1 cellular context compared by ENCODE assay signal in the genomic region with DNA sequence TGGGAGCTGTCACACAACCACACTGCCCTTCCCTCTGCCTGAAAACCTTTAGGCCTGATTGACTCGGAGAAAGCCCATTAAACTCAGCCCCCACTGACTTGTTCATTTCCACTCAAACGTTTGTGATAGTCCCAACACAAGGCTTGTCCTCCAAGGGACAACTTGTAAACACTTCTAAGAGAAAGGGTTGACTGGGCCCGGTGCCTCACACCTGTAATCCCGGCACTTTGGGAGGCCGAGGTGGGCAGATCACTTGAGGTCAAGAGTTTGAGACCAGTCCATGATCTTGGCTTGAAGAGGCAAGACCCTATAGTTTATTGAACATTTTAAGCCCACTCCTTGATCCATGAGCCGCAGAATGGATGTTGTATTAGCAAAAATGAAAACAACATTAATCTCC.
TF ChIP-seq lines count a peak whose summit lies in the region.

No MANE protein-coding gene starts in this region.

TF ChIP-seq in K562, 482 proteins besides CTCF, POLR2A, EP300 and RAD21 (continued from another document):
- TF ChIP-seq USF1 (CRISPR knock-in tag; IDR thresholded peaks at IDR 0.05) (peak; percentile 26; the same call in 1 of the 2 replicates), ZNF408 (CRISPR knock-in tag; IDR thresholded peaks at IDR 0.05; ENCODE audit: low read depth) (no peak), CBX1 (IDR thresholded peaks at IDR 0.05; ENCODE audit: low read depth) (no peak), CEBPG (CRISPR knock-in tag; IDR thresholded peaks at IDR 0.05) (peak; percentile 23; the same call in 1 of the 2 replicates), CEBPG (tag; conservative IDR thresholded peaks at IDR 0.05 in 1 of 2, IDR thresholded peaks at IDR 0.05 in 1 of 2) (no peak), CTBP1 (IDR thresholded peaks at IDR 0.05; ENCODE audit: borderline replicate concordance) (no peak), SPI1 (IDR thresholded peaks at IDR 0.05; ENCODE audit: borderline replicate concordance, low read depth, low read length) (no peak), NONO (IDR thresholded peaks at IDR 0.05; ENCODE audit: low read depth in 2 of 2, low read length in 1 of 2) (no peak), E2F5 (CRISPR knock-in tag; IDR thresholded peaks at IDR 0.05) (0 out of 2 replicates have a peak, but pooled peaks have one; percentile 48), NR3C1 (CRISPR knock-in tag; IDR thresholded peaks at IDR 0.05) (peak; percentile 59; the same call in 1 of the 2 replicates), MTA2 (IDR thresholded peaks at IDR 0.05; ENCODE audit: low read depth) (no peak), CHD4 (IDR thresholded peaks at IDR 0.05; ENCODE audit: insufficient read depth, insufficient replicate concordance, low read depth, low read length, poor library complexity, severe bottlenecking) (no peak), ID3 (CRISPR knock-in tag; IDR thresholded peaks at IDR 0.05) (no peak), ID3 (tag; IDR thresholded peaks at IDR 0.05) (0 out of 2 replicates have a peak, but pooled peaks have one; percentile 13), TSC22D4 (tag; IDR thresholded peaks at IDR 0.05) (0 out of 2 replicates have a peak, but pooled peaks have one; percentile 45), ZNF444 (CRISPR knock-in tag; IDR thresholded peaks at IDR 0.05) (no peak), ZNF696 (CRISPR knock-in tag; conservative IDR thresholded peaks at IDR 0.05) (no peak), HNRNPUL1 (IDR thresholded peaks at IDR 0.05; ENCODE audit: low read length) (no peak), ETS2 (tag; IDR thresholded peaks at IDR 0.05; ENCODE audit: borderline replicate concordance, poor library complexity, severe bottlenecking) (no peak), RAD51 (IDR thresholded peaks at IDR 0.05; ENCODE audit: borderline replicate concordance, low read depth) (no peak), GATAD2B (IDR thresholded peaks at IDR 0.05; ENCODE audit: borderline replicate concordance) (no peak), AFF1 (IDR thresholded peaks at IDR 0.05; ENCODE audit: low read depth in 1 of 2, partially characterized antibody in 2 of 2) (no peak), TCFL5 (CRISPR knock-in tag; conservative IDR thresholded peaks at IDR 0.05) (no peak), ZNF75A (CRISPR knock-in tag; IDR thresholded peaks at IDR 0.05) (no peak), TARDBP (IDR thresholded peaks at IDR 0.05) (no peak), SIRT6 (IDR thresholded peaks at IDR 0.05; ENCODE audit: low read depth, low read length) (no peak), SMAD2 (IDR thresholded peaks at IDR 0.05; ENCODE audit: low read depth, low read length) (no peak), RBM17 (IDR thresholded peaks at IDR 0.05; ENCODE audit: borderline replicate concordance, low read depth, low read length) (no peak), NR2C2 (CRISPR knock-in tag; IDR thresholded peaks at IDR 0.05) (no peak), NR2C2 (tag; IDR thresholded peaks at IDR 0.05) (no peak), SUPT5H (IDR thresholded peaks at IDR 0.05) (no peak), DPF2 (IDR thresholded peaks at IDR 0.05) (no peak), DIDO1 (tag; IDR thresholded peaks at IDR 0.05; ENCODE audit: low read depth) (no peak), MYBL2 (IDR thresholded peaks at IDR 0.05; ENCODE audit: low read depth) (no peak), MYBL2 (CRISPR knock-in tag; IDR thresholded peaks at IDR 0.05; ENCODE audit: borderline replicate concordance) (no peak)
